8 cellular contexts compared by ENCODE assay signal in the genomic region with DNA sequence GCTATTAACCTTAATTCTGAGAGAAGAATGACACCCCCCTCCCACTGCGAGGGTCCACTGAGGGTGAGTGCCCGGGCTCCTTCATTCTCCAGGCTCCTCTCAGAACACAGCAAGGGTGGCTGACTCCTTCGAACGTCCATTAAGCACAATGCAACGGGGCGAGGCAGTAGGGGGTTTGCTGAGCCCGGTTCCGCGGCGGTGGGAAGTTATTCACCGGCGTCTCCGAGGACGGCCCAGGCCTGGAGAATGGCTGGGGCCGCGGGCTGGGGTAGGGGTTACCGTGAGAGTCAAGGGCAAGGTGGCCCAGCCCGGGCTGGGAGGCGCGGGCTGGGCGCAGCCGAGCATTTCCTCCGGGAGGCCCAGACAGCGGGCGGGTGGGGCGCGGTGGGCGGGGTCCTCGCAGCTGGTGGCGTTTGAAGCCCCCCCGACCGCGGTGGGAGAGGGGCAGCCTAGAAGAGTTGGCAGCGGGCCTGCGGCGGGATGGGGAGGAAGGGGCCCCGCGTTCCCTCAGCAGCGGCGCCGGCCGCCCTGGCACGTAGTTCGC. TPM values are rescaled to one million over a fixed set of nuclear protein-coding genes. Genes with fewer than 3 reads are reported as not detected.
DNase-seq lines count a peak whose midpoint lies in the region; ATAC-seq lines count a peak whose summit lies in the region.

No MANE protein-coding gene starts in this region.

- no peak overlapping the region for H2AK5ac ChIP-seq in mesenchymal stem cell (ENCODE audit: low read length, severe bottlenecking)

- peaks cover 0 to 5% of the 10 kb centered on the region in 2 experiments for H3K27me3 ChIP-seq in mesenchymal stem cell (ENCODE audit: control insufficient read depth in 1 of 2, insufficient read depth in 1 of 2, low read length in 2 of 2)

- H4K8ac ChIP-seq in mesenchymal stem cell (ENCODE audit: low read length), result peak overlapping the region; percentile 82

- H4K91ac ChIP-seq in mesenchymal stem cell (ENCODE audit: low read length), result peak overlapping the region; percentile 97

- peaks cover 16% of the 10 kb centered on the region for H3K4me1 ChIP-seq in mesenchymal stem cell (ENCODE audit: control insufficient read depth, insufficient read depth, low read depth, low read length)

- peak overlapping the region; percentile 93 to 95 for H3K4me3 Mint-ChIP-seq in stimulated activated naive B cell treated with anti-CD40 and anti-IgM and Interleukin-4, amounts not matched to agents 10 μg/mL and 1 μg/mL and 100 μg/mL, for 72 hours

- H3K4me1 Mint-ChIP-seq in stimulated activated naive B cell treated with anti-CD40 and anti-IgM and Interleukin-4, amounts not matched to agents 10 μg/mL and 1 μg/mL and 100 μg/mL, for 72 hours, result peaks cover 50 to 62% of the 10 kb centered on the region in 2 donors

- peak overlapping the region; percentile 93 to 97 for H3K18ac ChIP-seq in mesenchymal stem cell (ENCODE audit: low read depth in 1 of 2, low read length in 2 of 2)

- DNase-seq in activated T-cell treated with anti-CD3 and anti-CD28 coated beads for 24 hours (ENCODE audit: low read depth) (peak; percentile 26), activated T-cell treated with anti-CD3 and anti-CD28 coated beads for 4 hours (no peak), HUDEP-2 (lab: John Stamatoyannopoulos, UW; ENCODE audit: unreplicated experiment in 76 of 76) (peak in 53 of 76 experiments; percentile 24 to 80 (median 58)), mesenchymal stem cell (no peak)
- DNase-seq in activated CD4-positive, alpha-beta T cell treated with anti-CD3 and anti-CD28 coated beads for 4 hours, result peak; percentile 44 to 64
- peak; percentile 54 for DNase-seq in effector CD8-positive, alpha-beta T cell (lab: John Stamatoyannopoulos, UW)
- DNase-seq in stimulated activated naive B cell treated with anti-CD40 and anti-IgM and Interleukin-4, amounts not matched to agents 10 μg/mL and 1 μg/mL and 100 μg/mL, for 72 hours, result no peak

- H3K23ac ChIP-seq in mesenchymal stem cell (ENCODE audit: low read length in 2 of 2), result no peak overlapping the region

- peak overlapping the region; percentile 97 for H3K27ac Mint-ChIP-seq in stimulated activated naive B cell treated with anti-CD40 and anti-IgM and Interleukin-4, amounts not matched to agents 10 μg/mL and 1 μg/mL and 100 μg/mL, for 72 hours

- peak; percentile 6 for ATAC-seq in stimulated activated naive B cell treated with anti-CD40 and anti-IgM and Interleukin-4, amounts not matched to agents 10 μg/mL and 1 μg/mL and 100 μg/mL, for 72 hours (replicated peaks)
- ATAC-seq in GM21786 (IDR thresholded peaks at IDR 0.05; ENCODE audit: unreplicated experiment), result no peak

- H2BK15ac ChIP-seq in mesenchymal stem cell (ENCODE audit: low read depth, poor library complexity, severe bottlenecking), result peak overlapping the region; percentile 98

- WGBS in mesenchymal stem cell, result under 1% methylated on average over 31 of the region's 44 CpGs

- H3K9me3 ChIP-seq in mesenchymal stem cell (ENCODE audit: control insufficient read depth, low read length), result peaks cover 8% of the 10 kb centered on the region

- peak overlapping the region; percentile 91 for H2BK5ac ChIP-seq in mesenchymal stem cell (ENCODE audit: low read depth, low read length, poor library complexity, severe bottlenecking)

- peaks cover 6% of the 10 kb centered on the region for H3K79me1 ChIP-seq in mesenchymal stem cell (replicated peaks; ENCODE audit: low read length, poor library complexity, severe bottlenecking)

- H3K36me3 Mint-ChIP-seq in stimulated activated naive B cell treated with anti-CD40 and anti-IgM and Interleukin-4, amounts not matched to agents 10 μg/mL and 1 μg/mL and 100 μg/mL, for 72 hours, result peaks cover 11 to 22% of the 10 kb centered on the region in 2 donors

- H3K36me3 ChIP-seq in mesenchymal stem cell (ENCODE audit: control insufficient read depth in 1 of 2, insufficient read depth in 2 of 2, low read depth in 1 of 2, low read length in 2 of 2), result no peaks in the 10 kb centered on the region

- H3K27me3 Mint-ChIP-seq in stimulated activated naive B cell treated with anti-CD40 and anti-IgM and Interleukin-4, amounts not matched to agents 10 μg/mL and 1 μg/mL and 100 μg/mL, for 72 hours, result no peaks in the 10 kb centered on the region

- peak overlapping the region in 1 of 2 experiments; percentile 50 for H2BK12ac ChIP-seq in mesenchymal stem cell (ENCODE audit: low read length in 2 of 2)

- peak overlapping the region; percentile 6 for H2AFZ ChIP-seq in mesenchymal stem cell (ENCODE audit: low read depth, low read length)

- H3K14ac ChIP-seq in mesenchymal stem cell (ENCODE audit: low read length in 2 of 2), result peak overlapping the region in 1 of 2 experiments; percentile 93

- peak overlapping the region; percentile 82 to 83 for H3K4me3 ChIP-seq in mesenchymal stem cell (ENCODE audit: insufficient read depth in 1 of 2, low read depth in 1 of 2, low read length in 2 of 2)

- H3K4me2 ChIP-seq in mesenchymal stem cell (ENCODE audit: low read length, poor library complexity, severe bottlenecking), result peak overlapping the region; percentile 93

- H3K9me3 Mint-ChIP-seq in stimulated activated naive B cell treated with anti-CD40 and anti-IgM and Interleukin-4, amounts not matched to agents 10 μg/mL and 1 μg/mL and 100 μg/mL, for 72 hours, result no peaks in the 10 kb centered on the region

- H3K9ac ChIP-seq in mesenchymal stem cell (ENCODE audit: low read length), result peak overlapping the region; percentile 88

- peak overlapping the region; percentile 10 for H3K27ac ChIP-seq in mesenchymal stem cell (ENCODE audit: low read length, poor library complexity, severe bottlenecking)

- peak overlapping the region; percentile 92 for H2BK120ac ChIP-seq in mesenchymal stem cell (ENCODE audit: low read depth, low read length)

- H3K4ac ChIP-seq in mesenchymal stem cell (ENCODE audit: low read depth in 1 of 2, low read length in 2 of 2), result peak overlapping the region; percentile 94 to 96

RNA-seq across cellular contexts. Expression of a gene that starts 1.1 kb away (rescaled TPM):
- polyA plus RNA-seq in mesenchymal stem cell (2013, experiment 1 of 2), result 93.2 TPM
- polyA plus RNA-seq in mesenchymal stem cell (2013, experiment 2 of 2), result 91.8 TPM

Comparison
In these comparisons a context has a peak if more than half of its experiments do, and no peak if none do; other contexts are left out.
1. DNase-seq: peak in activated T-cell treated with anti-CD3 and anti-CD28 coated beads for 24 hours (single experiment), HUDEP-2 (53 of 76), activated CD4-positive, alpha-beta T cell treated with anti-CD3 and anti-CD28 coated beads for 4 hours (2 of 2) and effector CD8-positive, alpha-beta T cell (single experiment); none in activated T-cell treated with anti-CD3 and anti-CD28 coated beads for 4 hours (single experiment), mesenchymal stem cell (single experiment) and stimulated activated naive B cell treated with anti-CD40 and anti-IgM and Interleukin-4, amounts not matched to agents 10 μg/mL and 1 μg/mL and 100 μg/mL, for 72 hours (single experiment).